In the genomic region with DNA sequence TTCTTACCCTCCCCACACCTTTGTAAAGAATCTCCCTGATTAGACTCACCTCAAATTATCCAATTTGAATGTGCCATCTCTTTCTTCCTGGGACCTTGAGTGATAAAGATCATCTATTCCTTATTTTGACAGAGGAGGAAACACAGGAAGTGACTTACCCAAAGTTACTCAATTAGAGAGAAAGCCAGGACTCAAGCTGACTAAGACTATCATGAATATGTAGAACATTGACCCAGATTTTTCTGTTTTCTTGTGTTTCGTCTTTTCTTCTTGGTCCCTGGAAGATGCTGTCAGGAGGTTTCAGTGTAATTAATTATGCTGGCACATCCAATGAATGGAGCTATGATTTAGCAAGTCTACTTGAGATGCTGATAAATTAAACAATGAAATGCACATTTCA, we compare ENCODE assay signal across 25 cellular contexts.
"Had no signal": no experiment of that assay in that cellular context is flagged by ENCODE, and none has a peak within 500 bp of the region (broad histone marks: within the 10 kb centered on the region; RNA-seq: fewer than 3 reads in every experiment).

No MANE protein-coding gene starts in this region.

- H3K27me3 ChIP-seq: adrenal gland, breast epithelium, hepatocyte, stomach, transverse colon had no signal

- H3K9me3 Mint-ChIP-seq: activated CD4-positive, alpha-beta T cell treated with anti-CD3 and anti-CD28 coated beads, Interleukin-2, amount 10 ng/mL, durations not matched to agents 7 days and 5 days; activated T-helper 1 cell treated with anti-CD3 and anti-CD28 coated beads, Interleukin-12 subunit alpha, Interleukin-12 subunit beta, Interleukin-2, Interleukin-4 antibody, amounts not matched to agents 30 ng/mL and 10 ng/mL and 1 ng/mL, durations not matched to agents 14 hours and 24 hours and 36 hours; endodermal cell; immature natural killer cell; nephron had no signal

- H3K36me3 ChIP-seq: adrenal gland, breast epithelium, neutrophil, stomach, transverse colon had no signal

- H3K36me3 Mint-ChIP-seq: activated naive CD4-positive, alpha-beta T cell treated with anti-CD3 and anti-CD28 coated beads, Interleukin-2, amount 50 U/mL, for 72 hours; immature natural killer cell had no signal

- H3K4me3 ChIP-seq: adrenal gland, breast epithelium, hepatocyte, stomach, transverse colon had no signal

- H3K4me3 Mint-ChIP-seq: activated CD4-positive, alpha-beta T cell treated with anti-CD3 and anti-CD28 coated beads, Interleukin-2, amount 10 ng/mL, durations not matched to agents 7 days and 5 days; activated CD8-positive, alpha-beta T cell treated with anti-CD3 and anti-CD28 coated beads, Interleukin-2, amount 10 ng/mL, durations not matched to agents 7 days and 5 days; activated T-helper 1 cell treated with anti-CD3 and anti-CD28 coated beads, Interleukin-12 subunit alpha, Interleukin-12 subunit beta, Interleukin-2, Interleukin-4 antibody, amounts not matched to agents 30 ng/mL and 10 ng/mL and 1 ng/mL, durations not matched to agents 14 hours and 24 hours and 36 hours; endodermal cell; immature natural killer cell; nephron; T-helper 17 cell had no signal

- DNase-seq: activated CD4-positive, alpha-beta T cell treated with anti-CD3 and anti-CD28 coated beads, Interleukin-2, amount 10 ng/mL, durations not matched to agents 7 days and 5 days; activated CD8-positive, alpha-beta T cell treated with anti-CD3 and anti-CD28 coated beads, Interleukin-2, amount 10 ng/mL, durations not matched to agents 7 days and 5 days; activated gamma-delta T cell treated with Interleukin-2 at 50 U/mL for 16 hours; adrenal gland; cortex of kidney; endodermal cell; foreskin keratinocyte; immature natural killer cell; left ventricle myocardium superior; mammary epithelial cell; midbrain; right cardiac atrium; stimulated activated CD4-positive, alpha-beta T cell treated with anti-CD3 and anti-CD28 coated beads, Interleukin-12 subunit alpha, Interleukin-12 subunit beta, amount 100 ng/mL, for 4 hours; stomach; SW 1271; T-helper 17 cell; transverse colon had no signal

- H3K4me1 Mint-ChIP-seq: activated CD4-positive, alpha-beta T cell treated with anti-CD3 and anti-CD28 coated beads, Interleukin-2, amount 10 ng/mL, durations not matched to agents 7 days and 5 days; immature natural killer cell; T-helper 17 cell had no signal

- H3K27ac Mint-ChIP-seq: activated CD4-positive, alpha-beta T cell treated with anti-CD3 and anti-CD28 coated beads, Interleukin-2, amount 10 ng/mL, durations not matched to agents 7 days and 5 days; activated CD8-positive, alpha-beta T cell treated with anti-CD3 and anti-CD28 coated beads, Interleukin-2, amount 10 ng/mL, durations not matched to agents 7 days and 5 days; activated naive CD4-positive, alpha-beta T cell treated with anti-CD3 and anti-CD28 coated beads, Interleukin-2, amount 50 U/mL, for 72 hours; activated T-helper 1 cell treated with anti-CD3 and anti-CD28 coated beads, Interleukin-12 subunit alpha, Interleukin-12 subunit beta, Interleukin-2, Interleukin-4 antibody, amounts not matched to agents 30 ng/mL and 10 ng/mL and 1 ng/mL, durations not matched to agents 14 hours and 24 hours and 36 hours; endodermal cell; immature natural killer cell; nephron; T-helper 17 cell had no signal

- FAIRE-seq: astrocyte, urothelium cell line had no signal
